8 cellular contexts compared by ENCODE assay signal in genomic region chr4:8159522-8160232, GRCh38. TPM values are rescaled to one million over a fixed set of nuclear protein-coding genes. Genes with fewer than 3 reads are reported as not detected.
DNase-seq lines count a peak whose midpoint lies in the region; ATAC-seq, FAIRE-seq and TF ChIP-seq lines count a peak whose summit lies in the region.

No MANE protein-coding gene starts in this region.

- H3K27me3 ChIP-seq in left lung = peaks cover 4 to 39% of the 10 kb centered on the region in 2 donors
- no peaks in the 10 kb centered on the region for H3K27me3 ChIP-seq in tibial artery

- no peaks in the 10 kb centered on the region for H3K36me3 ChIP-seq in left lung
- no peaks in the 10 kb centered on the region for H3K36me3 ChIP-seq in tibial artery

- DNase-seq in activated CD4-positive, alpha-beta T cell treated with anti-CD3 and anti-CD28 coated beads for 36 hours = no peak
- DNase-seq in activated CD4-positive, alpha-beta T cell treated with anti-CD3 and anti-CD28 coated beads, Interleukin-2, amount 50 U/mL, for 4 hours = no peak
- DNase-seq in left lung = no peak
- DNase-seq in tibial artery = no peak
- DNase-seq in urothelium cell line (ENCODE audit: low spot score) = no peak

- H3K9me3 ChIP-seq in left lung (no peaks in the 10 kb centered on the region), tibial artery (no peaks in the 10 kb centered on the region)

- no peaks in the 10 kb centered on the region for H3K36me3 Mint-ChIP-seq in activated CD4-positive, alpha-beta T cell treated with anti-CD3 and anti-CD28 coated beads for 36 hours (ENCODE audit: low read depth)

- TF ChIP-seq CTCF in left lung (IDR thresholded peaks at IDR 0.05) (no peak), tibial artery (IDR thresholded peaks at IDR 0.05) (no peak)

- POLR2A ChIA-PET in activated CD4-positive, alpha-beta T cell treated with anti-CD3 and anti-CD28 coated beads for 36 hours (lab: Charles Lee) = interaction anchor here (0.6 kb wide), 1 partner anchor 27 kb away, joined by 3 read pairs; no protein-coding TSS in a partner anchor

- H3K27ac ChIP-seq in angular gyrus (ENCODE audit: low read depth, low read length) (peak overlapping the region; percentile 86), left lung (no peak overlapping the region), tibial artery (peak overlapping the region; percentile 49 to 59)

- peaks cover 7% of the 10 kb centered on the region for H3K27me3 Mint-ChIP-seq in activated CD4-positive, alpha-beta T cell treated with anti-CD3 and anti-CD28 coated beads for 36 hours

- FAIRE-seq in urothelium cell line (lab: Jason Lieb, UNC) = no peak

- no peak overlapping the region for H3K27ac Mint-ChIP-seq in activated CD4-positive, alpha-beta T cell treated with anti-CD3 and anti-CD28 coated beads for 36 hours

- ATAC-seq in activated CD4-positive, alpha-beta T cell treated with anti-CD3 and anti-CD28 coated beads for 36 hours = no peak
- ATAC-seq in left lung (no peak), HG03571 (IDR thresholded peaks at IDR 0.05; ENCODE audit: unreplicated experiment) (no peak), HG02588 (IDR thresholded peaks at IDR 0.05; ENCODE audit: unreplicated experiment) (no peak)

- H3K4me3 ChIP-seq in left lung (peak overlapping the region; percentile 59 to 72), tibial artery (peak overlapping the region; percentile 62 to 80)

- intact Hi-C loops in activated CD4-positive, alpha-beta T cell treated with anti-CD3 and anti-CD28 coated beads for 36 hours (cut with DNase I, micrococcal nuclease) = loop anchor here (2.0 to 5.0 kb wide), 7 partner anchors 41 to 1251 kb away; partner anchors contain the start of genes AFAP1 (in 1 of the 2) and TBC1D14 (in 1 of the 2)
- intact Hi-C loops in left lung (cut with DNase I) = no loop called here
- intact Hi-C loops in tibial artery (cut with DNase I; ENCODE audit: low total_unique reads) = loop anchor here (5.0 kb wide), 1 partner anchor 268 kb away; no protein-coding TSS in a partner anchor

- H3K9me3 Mint-ChIP-seq in activated CD4-positive, alpha-beta T cell treated with anti-CD3 and anti-CD28 coated beads for 36 hours (ENCODE audit: low read depth) = no peaks in the 10 kb centered on the region

- H3K4me1 ChIP-seq in left lung = peaks cover 10 to 23% of the 10 kb centered on the region in 2 donors
- H3K4me1 ChIP-seq in tibial artery = peaks cover 0 to 36% (median 30%) of the 10 kb centered on the region in 4 donors

- CTCF ChIA-PET in activated CD4-positive, alpha-beta T cell treated with anti-CD3 and anti-CD28 coated beads for 36 hours (lab: Charles Lee) = interaction anchor here (2.1 kb wide), 1 partner anchor 17 kb away, joined by 5 read pairs; no protein-coding TSS in a partner anchor

- H3K4me3 Mint-ChIP-seq in activated CD4-positive, alpha-beta T cell treated with anti-CD3 and anti-CD28 coated beads for 36 hours = peak overlapping the region; percentile 95

- H3K4me1 Mint-ChIP-seq in activated CD4-positive, alpha-beta T cell treated with anti-CD3 and anti-CD28 coated beads for 36 hours = peaks cover 13% of the 10 kb centered on the region

RNA-seq across cellular contexts. Expression of gene ABLIM2, which starts 1.1 kb away (rescaled TPM):
- under 1 TPM; 0.58 to 0.64 TPM for total RNA-seq in activated CD4-positive, alpha-beta T cell treated with anti-CD3 and anti-CD28 coated beads for 36 hours
- 10 to 100 TPM in 1 of 2 donors, 1 to 10 TPM in 1; 8.8 to 10.2 TPM for total RNA-seq in left lung

RNA-seq across cellular contexts. Expression of gene SH3TC1, which starts 39.4 kb away (rescaled TPM):
- total RNA-seq in activated CD4-positive, alpha-beta T cell treated with anti-CD3 and anti-CD28 coated beads for 36 hours = 10 to 100 TPM; 11.1 to 18.3 TPM
- 10 to 100 TPM; 29.6 to 46.1 TPM for total RNA-seq in left lung

Comparison
In these comparisons a context has a peak if more than half of its experiments do, and no peak if none do; other contexts are left out.
1. H3K27ac ChIP-seq: peak in angular gyrus (single experiment) and tibial artery (2 of 2); none in left lung (0 of 2).
2. RNA of gene ABLIM2, which starts 1.1 kb away (total RNA-seq): 8.8 to 10.2 TPM in left lung; 0.58 to 0.64 TPM in activated CD4-positive, alpha-beta T cell treated with anti-CD3 and anti-CD28 coated beads for 36 hours; every median in the first group is over 4 times any median in the second.
3. intact Hi-C loops: an anchor here in activated CD4-positive, alpha-beta T cell treated with anti-CD3 and anti-CD28 coated beads for 36 hours (2.0 to 5.0 kb wide) and tibial artery (5.0 kb wide); none called in left lung.